2 cellular contexts compared by ENCODE assay signal in genomic region chr5:174606153-174606552, GRCh38.
TF ChIP-seq lines count a peak whose summit lies in the region.

No MANE protein-coding gene starts in this region.

TF ChIP-seq in GM23338, 12 proteins besides CTCF, POLR2A, EP300 and RAD21:
- TF ChIP-seq EZH2phosphoT487 (IDR thresholded peaks at IDR 0.05; ENCODE audit: unreplicated experiment) (no peak), STAT1 (IDR thresholded peaks at IDR 0.05; ENCODE audit: unreplicated experiment) (no peak), ZNF331 (CRISPR knock-in tag; IDR thresholded peaks at IDR 0.05; ENCODE audit: low read depth) (no peak), ZNF114 (CRISPR knock-in tag; IDR thresholded peaks at IDR 0.05) (no peak), CREB1 (CRISPR knock-in tag; IDR thresholded peaks at IDR 0.05; ENCODE audit: low read depth) (no peak), POLR2AphosphoS5 (IDR thresholded peaks at IDR 0.05; ENCODE audit: low read depth) (no peak), NANOG (IDR thresholded peaks at IDR 0.05; ENCODE audit: borderline replicate concordance) (no peak), EZH2 (IDR thresholded peaks at IDR 0.05; ENCODE audit: low read depth, unreplicated experiment) (no peak), JUNB (IDR thresholded peaks at IDR 0.05; ENCODE audit: unreplicated experiment) (no peak)
- TF ChIP-seq, protein P1, sequence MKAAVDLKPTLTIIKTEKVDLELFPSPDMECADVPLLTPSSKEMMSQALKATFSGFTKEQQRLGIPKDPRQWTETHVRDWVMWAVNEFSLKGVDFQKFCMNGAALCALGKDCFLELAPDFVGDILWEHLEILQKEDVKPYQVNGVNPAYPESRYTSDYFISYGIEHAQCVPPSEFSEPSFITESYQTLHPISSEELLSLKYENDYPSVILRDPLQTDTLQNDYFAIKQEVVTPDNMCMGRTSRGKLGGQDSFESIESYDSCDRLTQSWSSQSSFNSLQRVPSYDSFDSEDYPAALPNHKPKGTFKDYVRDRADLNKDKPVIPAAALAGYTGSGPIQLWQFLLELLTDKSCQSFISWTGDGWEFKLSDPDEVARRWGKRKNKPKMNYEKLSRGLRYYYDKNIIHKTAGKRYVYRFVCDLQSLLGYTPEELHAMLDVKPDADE (IDR thresholded peaks at IDR 0.05) = no peak
- TF ChIP-seq, protein P2, sequence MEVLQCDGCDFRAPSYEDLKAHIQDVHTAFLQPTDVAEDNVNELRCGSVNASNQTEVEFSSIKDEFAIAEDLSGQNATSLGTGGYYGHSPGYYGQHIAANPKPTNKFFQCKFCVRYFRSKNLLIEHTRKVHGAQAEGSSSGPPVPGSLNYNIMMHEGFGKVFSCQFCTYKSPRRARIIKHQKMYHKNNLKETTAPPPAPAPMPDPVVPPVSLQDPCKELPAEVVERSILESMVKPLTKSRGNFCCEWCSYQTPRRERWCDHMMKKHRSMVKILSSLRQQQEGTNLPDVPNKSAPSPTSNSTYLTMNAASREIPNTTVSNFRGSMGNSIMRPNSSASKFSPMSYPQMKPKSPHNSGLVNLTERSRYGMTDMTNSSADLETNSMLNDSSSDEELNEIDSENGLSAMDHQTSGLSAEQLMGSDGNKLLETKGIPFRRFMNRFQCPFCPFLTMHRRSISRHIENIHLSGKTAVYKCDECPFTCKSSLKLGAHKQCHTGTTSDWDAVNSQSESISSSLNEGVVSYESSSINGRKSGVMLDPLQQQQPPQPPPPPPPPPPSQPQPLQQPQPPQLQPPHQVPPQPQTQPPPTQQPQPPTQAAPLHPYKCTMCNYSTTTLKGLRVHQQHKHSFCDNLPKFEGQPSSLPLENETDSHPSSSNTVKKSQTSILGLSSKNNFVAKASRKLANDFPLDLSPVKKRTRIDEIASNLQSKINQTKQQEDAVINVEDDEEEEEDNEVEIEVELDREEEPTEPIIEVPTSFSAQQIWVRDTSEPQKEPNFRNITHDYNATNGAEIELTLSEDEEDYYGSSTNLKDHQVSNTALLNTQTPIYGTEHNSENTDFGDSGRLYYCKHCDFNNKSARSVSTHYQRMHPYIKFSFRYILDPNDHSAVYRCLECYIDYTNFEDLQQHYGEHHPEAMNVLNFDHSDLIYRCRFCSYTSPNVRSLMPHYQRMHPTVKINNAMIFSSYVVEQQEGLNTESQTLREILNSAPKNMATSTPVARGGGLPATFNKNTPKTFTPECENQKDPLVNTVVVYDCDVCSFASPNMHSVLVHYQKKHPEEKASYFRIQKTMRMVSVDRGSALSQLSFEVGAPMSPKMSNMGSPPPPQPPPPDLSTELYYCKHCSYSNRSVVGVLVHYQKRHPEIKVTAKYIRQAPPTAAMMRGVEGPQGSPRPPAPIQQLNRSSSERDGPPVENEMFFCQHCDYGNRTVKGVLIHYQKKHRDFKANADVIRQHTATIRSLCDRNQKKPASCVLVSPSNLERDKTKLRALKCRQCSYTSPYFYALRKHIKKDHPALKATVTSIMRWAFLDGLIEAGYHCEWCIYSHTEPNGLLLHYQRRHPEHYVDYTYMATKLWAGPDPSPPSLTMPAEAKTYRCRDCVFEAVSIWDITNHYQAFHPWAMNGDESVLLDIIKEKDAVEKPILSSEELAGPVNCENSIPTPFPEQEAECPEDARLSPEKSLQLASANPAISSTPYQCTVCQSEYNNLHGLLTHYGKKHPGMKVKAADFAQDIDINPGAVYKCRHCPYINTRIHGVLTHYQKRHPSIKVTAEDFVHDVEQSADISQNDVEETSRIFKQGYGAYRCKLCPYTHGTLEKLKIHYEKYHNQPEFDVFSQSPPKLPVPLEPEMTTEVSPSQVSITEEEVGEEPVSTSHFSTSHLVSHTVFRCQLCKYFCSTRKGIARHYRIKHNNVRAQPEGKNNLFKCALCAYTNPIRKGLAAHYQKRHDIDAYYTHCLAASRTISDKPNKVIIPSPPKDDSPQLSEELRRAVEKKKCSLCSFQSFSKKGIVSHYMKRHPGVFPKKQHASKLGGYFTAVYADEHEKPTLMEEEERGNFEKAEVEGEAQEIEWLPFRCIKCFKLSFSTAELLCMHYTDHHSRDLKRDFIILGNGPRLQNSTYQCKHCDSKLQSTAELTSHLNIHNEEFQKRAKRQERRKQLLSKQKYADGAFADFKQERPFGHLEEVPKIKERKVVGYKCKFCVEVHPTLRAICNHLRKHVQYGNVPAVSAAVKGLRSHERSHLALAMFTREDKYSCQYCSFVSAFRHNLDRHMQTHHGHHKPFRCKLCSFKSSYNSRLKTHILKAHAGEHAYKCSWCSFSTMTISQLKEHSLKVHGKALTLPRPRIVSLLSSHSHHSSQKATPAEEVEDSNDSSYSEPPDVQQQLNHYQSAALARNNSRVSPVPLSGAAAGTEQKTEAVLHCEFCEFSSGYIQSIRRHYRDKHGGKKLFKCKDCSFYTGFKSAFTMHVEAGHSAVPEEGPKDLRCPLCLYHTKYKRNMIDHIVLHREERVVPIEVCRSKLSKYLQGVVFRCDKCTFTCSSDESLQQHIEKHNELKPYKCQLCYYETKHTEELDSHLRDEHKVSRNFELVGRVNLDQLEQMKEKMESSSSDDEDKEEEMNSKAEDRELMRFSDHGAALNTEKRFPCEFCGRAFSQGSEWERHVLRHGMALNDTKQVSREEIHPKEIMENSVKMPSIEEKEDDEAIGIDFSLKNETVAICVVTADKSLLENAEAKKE (CRISPR knock-in tag; IDR thresholded peaks at IDR 0.05) = no peak
- TF ChIP-seq, protein P3, sequence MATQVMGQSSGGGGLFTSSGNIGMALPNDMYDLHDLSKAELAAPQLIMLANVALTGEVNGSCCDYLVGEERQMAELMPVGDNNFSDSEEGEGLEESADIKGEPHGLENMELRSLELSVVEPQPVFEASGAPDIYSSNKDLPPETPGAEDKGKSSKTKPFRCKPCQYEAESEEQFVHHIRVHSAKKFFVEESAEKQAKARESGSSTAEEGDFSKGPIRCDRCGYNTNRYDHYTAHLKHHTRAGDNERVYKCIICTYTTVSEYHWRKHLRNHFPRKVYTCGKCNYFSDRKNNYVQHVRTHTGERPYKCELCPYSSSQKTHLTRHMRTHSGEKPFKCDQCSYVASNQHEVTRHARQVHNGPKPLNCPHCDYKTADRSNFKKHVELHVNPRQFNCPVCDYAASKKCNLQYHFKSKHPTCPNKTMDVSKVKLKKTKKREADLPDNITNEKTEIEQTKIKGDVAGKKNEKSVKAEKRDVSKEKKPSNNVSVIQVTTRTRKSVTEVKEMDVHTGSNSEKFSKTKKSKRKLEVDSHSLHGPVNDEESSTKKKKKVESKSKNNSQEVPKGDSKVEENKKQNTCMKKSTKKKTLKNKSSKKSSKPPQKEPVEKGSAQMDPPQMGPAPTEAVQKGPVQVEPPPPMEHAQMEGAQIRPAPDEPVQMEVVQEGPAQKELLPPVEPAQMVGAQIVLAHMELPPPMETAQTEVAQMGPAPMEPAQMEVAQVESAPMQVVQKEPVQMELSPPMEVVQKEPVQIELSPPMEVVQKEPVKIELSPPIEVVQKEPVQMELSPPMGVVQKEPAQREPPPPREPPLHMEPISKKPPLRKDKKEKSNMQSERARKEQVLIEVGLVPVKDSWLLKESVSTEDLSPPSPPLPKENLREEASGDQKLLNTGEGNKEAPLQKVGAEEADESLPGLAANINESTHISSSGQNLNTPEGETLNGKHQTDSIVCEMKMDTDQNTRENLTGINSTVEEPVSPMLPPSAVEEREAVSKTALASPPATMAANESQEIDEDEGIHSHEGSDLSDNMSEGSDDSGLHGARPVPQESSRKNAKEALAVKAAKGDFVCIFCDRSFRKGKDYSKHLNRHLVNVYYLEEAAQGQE (IDR thresholded peaks at IDR 0.05; ENCODE audit: unreplicated experiment) = no peak

TF ChIP-seq in H1, 55 proteins besides CTCF, POLR2A, EP300 and RAD21 (continued from another document):
- TF ChIP-seq TAF1 (IDR thresholded peaks at IDR 0.05; ENCODE audit: low read depth, low read length) (no peak), TBP (IDR thresholded peaks at IDR 0.05; ENCODE audit: low read depth, low read length) (no peak)
